ENCODE assay signal across 22 cellular contexts in the genomic region with DNA sequence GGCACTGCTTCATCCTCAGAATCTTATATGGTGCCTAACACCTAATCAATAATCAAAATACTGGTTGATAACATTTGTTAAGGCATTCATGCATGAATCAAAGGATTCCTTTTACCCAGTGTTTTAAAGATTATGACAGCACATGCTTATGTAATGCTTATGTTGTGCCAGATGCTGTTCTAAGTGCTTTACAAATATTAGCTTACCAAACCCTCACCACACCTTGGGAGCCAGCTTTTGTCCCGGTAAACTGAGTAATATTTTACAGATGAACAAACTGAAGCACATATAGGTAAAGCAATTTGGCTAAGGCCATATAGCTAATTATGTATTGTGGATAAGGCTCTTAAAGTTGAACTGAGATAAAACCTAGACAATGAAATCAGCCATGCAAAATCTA.
DNase-seq lines count a peak whose midpoint lies in the region; ATAC-seq and TF ChIP-seq lines count a peak whose summit lies in the region.
"Had no signal": no experiment of that assay in that cellular context is flagged by ENCODE, and none has a peak within 500 bp of the region (broad histone marks: within the 10 kb centered on the region; RNA-seq: fewer than 3 reads in every experiment).

No MANE protein-coding gene starts in this region.

- H3K4me1 Mint-ChIP-seq in stimulated activated effector memory CD8-positive, alpha-beta T cell treated with anti-CD3 and anti-CD28 coated beads, Interleukin-12 subunit alpha, Interleukin-12 subunit beta, amount 100 ng/mL, for 72 hours, result no peaks in the 10 kb centered on the region
- H3K4me1 Mint-ChIP-seq in mesothelial cell of epicardium, result peaks cover 7% of the 10 kb centered on the region

- no peak for ATAC-seq in stimulated activated effector memory CD8-positive, alpha-beta T cell treated with anti-CD3 and anti-CD28 coated beads, Interleukin-12 subunit alpha, Interleukin-12 subunit beta, amount 100 ng/mL, for 72 hours
- ATAC-seq in HG03460 (IDR thresholded peaks at IDR 0.05; ENCODE audit: unreplicated experiment), result no peak
- ATAC-seq: HepG2 had no signal

- H3K27me3 Mint-ChIP-seq in mesothelial cell of epicardium (ENCODE audit: low read depth), result no peaks in the 10 kb centered on the region
- H3K27me3 Mint-ChIP-seq: activated CD4-positive, alpha-beta memory T cell treated with anti-CD3 and anti-CD28 coated beads for 36 hours; dendritic cell treated with granulocyte-macrophage colony-stimulating factor and Interleukin-4, amounts not matched to agents 40 ng/mL and 50 ng/mL, for 4 days; stimulated activated naive CD8-positive, alpha-beta T cell treated with anti-CD3 and anti-CD28 coated beads, Interleukin-15, Interleukin-2, amounts not matched to agents 100 ng/mL and 50 ng/mL, for 24 hours had no signal

- TF ChIP-seq CTCF in epithelial cell of esophagus (IDR thresholded peaks at IDR 0.05; ENCODE audit: insufficient read depth, low read depth, low read length, missing control alignments) (no peak), mesothelial cell of epicardium (IDR thresholded peaks at IDR 0.05; ENCODE audit: unreplicated experiment) (no peak)

- no peak overlapping the region for H3K4me3 Mint-ChIP-seq in stimulated activated effector memory CD8-positive, alpha-beta T cell treated with anti-CD3 and anti-CD28 coated beads, Interleukin-12 subunit alpha, Interleukin-12 subunit beta, amount 100 ng/mL, for 72 hours
- H3K4me3 Mint-ChIP-seq in mesothelial cell of epicardium, result no peak overlapping the region
- H3K4me3 Mint-ChIP-seq: activated CD4-positive, alpha-beta memory T cell treated with anti-CD3 and anti-CD28 coated beads for 36 hours; activated naive CD4-positive, alpha-beta T cell treated with anti-CD3 and anti-CD28 coated beads for 36 hours; activated T-helper 1 cell treated with anti-CD3 and anti-CD28 coated beads, Interleukin-12 subunit alpha, Interleukin-12 subunit beta, Interleukin-2, Interleukin-4 antibody, amounts not matched to agents 30 ng/mL and 10 ng/mL and 1 ng/mL, durations not matched to agents 14 hours and 24 hours and 36 hours; dendritic cell treated with granulocyte-macrophage colony-stimulating factor and Interleukin-4, amounts not matched to agents 40 ng/mL and 50 ng/mL, for 4 days; stimulated activated naive CD8-positive, alpha-beta T cell treated with anti-CD3 and anti-CD28 coated beads, Interleukin-15, Interleukin-2, amounts not matched to agents 100 ng/mL and 50 ng/mL, for 24 hours had no signal

- H3K9me3 Mint-ChIP-seq in stimulated activated effector memory CD8-positive, alpha-beta T cell treated with anti-CD3 and anti-CD28 coated beads, Interleukin-12 subunit alpha, Interleukin-12 subunit beta, amount 100 ng/mL, for 72 hours, result peaks cover 7% of the 10 kb centered on the region
- peaks cover 16% of the 10 kb centered on the region for H3K9me3 Mint-ChIP-seq in mesothelial cell of epicardium
- H3K9me3 Mint-ChIP-seq: activated T-helper 1 cell treated with anti-CD3 and anti-CD28 coated beads, Interleukin-12 subunit alpha, Interleukin-12 subunit beta, Interleukin-2, Interleukin-4 antibody, amounts not matched to agents 30 ng/mL and 10 ng/mL and 1 ng/mL, durations not matched to agents 14 hours and 24 hours and 36 hours had no signal

- no peaks in the 10 kb centered on the region for H3K36me3 Mint-ChIP-seq in stimulated activated effector memory CD8-positive, alpha-beta T cell treated with anti-CD3 and anti-CD28 coated beads, Interleukin-12 subunit alpha, Interleukin-12 subunit beta, amount 100 ng/mL, for 72 hours
- peaks cover 3% of the 10 kb centered on the region for H3K36me3 Mint-ChIP-seq in mesothelial cell of epicardium
- H3K36me3 Mint-ChIP-seq: activated CD4-positive, alpha-beta memory T cell treated with anti-CD3 and anti-CD28 coated beads for 36 hours had no signal

- peak; percentile 57 for DNase-seq in NCI-H1092 treated with DMSO at 0.1 percent for 48 hours (lab: John Stamatoyannopoulos, UW)
- no peak for DNase-seq in NCI-H1092 (lab: John Stamatoyannopoulos, UW)
- peak; percentile 97 for DNase-seq in NCI-H146 (lab: John Stamatoyannopoulos, UW)
- DNase-seq in NCI-H510A treated with DMSO at 0.1 percent for 48 hours (lab: John Stamatoyannopoulos, UW), result peak; percentile 70
- DNase-seq in epithelial cell of esophagus (ENCODE audit: low read depth), result peak; percentile 36
- no peak for DNase-seq in stimulated activated effector memory CD8-positive, alpha-beta T cell treated with anti-CD3 and anti-CD28 coated beads, Interleukin-12 subunit alpha, Interleukin-12 subunit beta, amount 100 ng/mL, for 72 hours (ENCODE audit: low spot score in 2 of 2)
- DNase-seq in mesothelial cell of epicardium (ENCODE audit: low spot score in 2 of 2, unreplicated experiment in 2 of 2), result no peak
- DNase-seq: activated CD4-positive, alpha-beta memory T cell treated with anti-CD3 and anti-CD28 coated beads for 36 hours; activated CD4-positive, CD25-positive, alpha-beta regulatory T cell treated with anti-CD3 and anti-CD28 coated beads, Interleukin-2, amount 50 U/mL, for 72 hours; activated CD8-positive, alpha-beta memory T cell treated with anti-CD3 and anti-CD28 coated beads, Interleukin-2, amount 50 U/mL, for 48 hours; activated naive CD4-positive, alpha-beta T cell treated with anti-CD3 and anti-CD28 coated beads for 36 hours; C1 segment of cervical spinal cord; MV-4-11; retina; testis had no signal

- H3K27ac Mint-ChIP-seq in stimulated activated effector memory CD8-positive, alpha-beta T cell treated with anti-CD3 and anti-CD28 coated beads, Interleukin-12 subunit alpha, Interleukin-12 subunit beta, amount 100 ng/mL, for 72 hours, result no peak overlapping the region
- no peak overlapping the region for H3K27ac Mint-ChIP-seq in mesothelial cell of epicardium
- H3K27ac Mint-ChIP-seq: activated CD4-positive, alpha-beta memory T cell treated with anti-CD3 and anti-CD28 coated beads for 36 hours; activated naive CD4-positive, alpha-beta T cell treated with anti-CD3 and anti-CD28 coated beads for 36 hours; activated T-helper 1 cell treated with anti-CD3 and anti-CD28 coated beads, Interleukin-12 subunit alpha, Interleukin-12 subunit beta, Interleukin-2, Interleukin-4 antibody, amounts not matched to agents 30 ng/mL and 10 ng/mL and 1 ng/mL, durations not matched to agents 14 hours and 24 hours and 36 hours; dendritic cell treated with granulocyte-macrophage colony-stimulating factor and Interleukin-4, amounts not matched to agents 40 ng/mL and 50 ng/mL, for 4 days; stimulated activated naive CD8-positive, alpha-beta T cell treated with anti-CD3 and anti-CD28 coated beads, Interleukin-15, Interleukin-2, amounts not matched to agents 100 ng/mL and 50 ng/mL, for 24 hours had no signal

- no peak overlapping the region for H3K4me3 ChIP-seq in epithelial cell of esophagus (ENCODE audit: low read length)
- H3K4me3 ChIP-seq: HAP-1, skin epidermis, testis had no signal

Comparison
In these comparisons a context has a peak if more than half of its experiments do, and no peak if none do; other contexts are left out.
1. DNase-seq: peak in NCI-H1092 treated with DMSO at 0.1 percent for 48 hours (single experiment), NCI-H146 (single experiment), NCI-H510A treated with DMSO at 0.1 percent for 48 hours (single experiment) and epithelial cell of esophagus (single experiment); none in NCI-H1092 (single experiment), stimulated activated effector memory CD8-positive, alpha-beta T cell treated with anti-CD3 and anti-CD28 coated beads, Interleukin-12 subunit alpha, Interleukin-12 subunit beta, amount 100 ng/mL, for 72 hours (0 of 2) and mesothelial cell of epicardium (0 of 2).